23 cellular contexts compared by ENCODE assay signal in the genomic region with DNA sequence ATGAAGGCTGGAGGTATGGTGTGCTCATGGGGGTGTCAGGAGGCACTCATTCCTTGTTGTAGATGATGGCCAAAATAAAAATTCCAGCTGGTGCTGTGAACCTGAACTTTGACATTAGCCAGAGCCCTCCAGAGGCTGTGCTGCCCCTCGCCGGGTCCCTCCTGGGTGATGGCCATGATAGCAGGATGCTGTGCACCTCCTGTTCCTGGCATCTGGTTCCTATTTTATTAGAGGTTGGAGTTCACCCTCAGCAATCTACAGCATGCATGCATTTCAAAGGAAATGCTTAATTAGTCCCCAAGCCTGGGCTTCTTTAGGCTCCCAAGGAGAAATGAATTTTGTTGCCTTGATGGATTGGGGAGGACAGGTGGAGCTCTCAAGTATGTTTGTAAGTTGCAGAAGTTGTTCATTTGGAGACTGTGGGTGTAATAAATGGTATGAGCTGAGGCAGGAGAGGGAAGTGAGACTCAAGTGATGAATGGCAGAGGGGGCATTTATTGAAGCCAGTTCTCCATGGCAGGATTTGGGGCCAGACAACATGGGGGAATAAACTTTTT.
"Had no signal": no experiment of that assay in that cellular context is flagged by ENCODE, and none has a peak within 500 bp of the region (broad histone marks: within the 10 kb centered on the region; RNA-seq: fewer than 3 reads in every experiment).

No MANE protein-coding gene starts in this region.

- H2AFZ ChIP-seq: hepatocyte had no signal

- H3K27ac ChIP-seq: cardiac muscle cell, hepatocyte, left ventricle myocardium inferior, pancreas, thoracic aorta, upper lobe of right lung, WERI-Rb-1 had no signal

- H3K27me3 ChIP-seq: cardiac muscle cell, hepatocyte, pancreas, upper lobe of right lung had no signal

- H3K4me3 ChIP-seq: cardiac muscle cell, hepatocyte, left ventricle myocardium inferior, pancreas, thoracic aorta, upper lobe of right lung had no signal

- H3K4me3 Mint-ChIP-seq: activated CD4-positive, alpha-beta T cell treated with anti-CD3 and anti-CD28 coated beads, Interleukin-2, amount 10 ng/mL, durations not matched to agents 7 days and 5 days; activated CD8-positive, alpha-beta memory T cell treated with anti-CD3 and anti-CD28 coated beads, Interleukin-2, amount 10 ng/mL, durations not matched to agents 7 days and 5 days; activated CD8-positive, alpha-beta T cell treated with anti-CD3 and anti-CD28 coated beads for 36 hours; activated naive CD4-positive, alpha-beta T cell treated with anti-CD3 and anti-CD28 coated beads, Interleukin-2, amount 10 ng/mL, durations not matched to agents 7 days and 5 days; activated naive CD8-positive, alpha-beta T cell treated with anti-CD3 and anti-CD28 coated beads, Interleukin-2, amount 50 U/mL, for 24 hours; immature natural killer cell; mesothelial cell of epicardium; naive thymus-derived CD8-positive, alpha-beta T cell; T-helper 2 cell treated with Interferon-gamma antibody and Interleukin-4, amounts not matched to agents 5 μg/mL and 100 μg/mL, for 36 hours had no signal

- H3K36me3 Mint-ChIP-seq: activated CD8-positive, alpha-beta memory T cell treated with anti-CD3 and anti-CD28 coated beads, Interleukin-2, amount 10 ng/mL, durations not matched to agents 7 days and 5 days; activated naive CD4-positive, alpha-beta T cell treated with anti-CD3 and anti-CD28 coated beads, Interleukin-2, amount 10 ng/mL, durations not matched to agents 7 days and 5 days; immature natural killer cell; naive thymus-derived CD8-positive, alpha-beta T cell had no signal

- H3K4me2 ChIP-seq: hepatocyte had no signal

- H3K4me1 ChIP-seq: pancreas, upper lobe of right lung had no signal

- H3K4me1 Mint-ChIP-seq: activated CD4-positive, alpha-beta T cell treated with anti-CD3 and anti-CD28 coated beads, Interleukin-2, amount 10 ng/mL, durations not matched to agents 7 days and 5 days; activated CD8-positive, alpha-beta memory T cell treated with anti-CD3 and anti-CD28 coated beads, Interleukin-2, amount 10 ng/mL, durations not matched to agents 7 days and 5 days; activated naive CD4-positive, alpha-beta T cell treated with anti-CD3 and anti-CD28 coated beads, Interleukin-2, amount 10 ng/mL, durations not matched to agents 7 days and 5 days; activated naive CD8-positive, alpha-beta T cell treated with anti-CD3 and anti-CD28 coated beads, Interleukin-2, amount 50 U/mL, for 24 hours; immature natural killer cell had no signal

- H3K9me3 Mint-ChIP-seq: activated CD4-positive, alpha-beta T cell treated with anti-CD3 and anti-CD28 coated beads, Interleukin-2, amount 10 ng/mL, durations not matched to agents 7 days and 5 days; activated CD8-positive, alpha-beta T cell treated with anti-CD3 and anti-CD28 coated beads for 36 hours; activated naive CD4-positive, alpha-beta T cell treated with anti-CD3 and anti-CD28 coated beads, Interleukin-2, amount 10 ng/mL, durations not matched to agents 7 days and 5 days; activated naive CD8-positive, alpha-beta T cell treated with anti-CD3 and anti-CD28 coated beads, Interleukin-2, amount 50 U/mL, for 24 hours; immature natural killer cell; mesothelial cell of epicardium; naive thymus-derived CD8-positive, alpha-beta T cell; T-helper 2 cell treated with Interferon-gamma antibody and Interleukin-4, amounts not matched to agents 5 μg/mL and 100 μg/mL, for 36 hours had no signal

- DNase-seq: activated CD4-positive, alpha-beta T cell treated with anti-CD3 and anti-CD28 coated beads, Interleukin-2, amount 10 ng/mL, durations not matched to agents 7 days and 5 days; activated CD4-positive, CD25-positive, alpha-beta regulatory T cell treated with anti-CD3 and anti-CD28 coated beads, Interleukin-2, amount 50 U/mL, for 72 hours; activated CD8-positive, alpha-beta memory T cell treated with anti-CD3 and anti-CD28 coated beads, Interleukin-2, amount 10 ng/mL, durations not matched to agents 7 days and 5 days; activated CD8-positive, alpha-beta T cell treated with anti-CD3 and anti-CD28 coated beads for 36 hours; activated effector memory CD4-positive, alpha-beta T cell treated with anti-CD3 and anti-CD28 coated beads, Interleukin-2, amount 50 U/mL, for 16 hours; activated naive CD4-positive, alpha-beta T cell treated with anti-CD3 and anti-CD28 coated beads, Interleukin-2, amount 10 ng/mL, durations not matched to agents 7 days and 5 days; activated naive CD8-positive, alpha-beta T cell treated with anti-CD3 and anti-CD28 coated beads, Interleukin-2, amount 50 U/mL, for 24 hours; activated T-cell treated with anti-CD3 and anti-CD28 coated beads for 4 hours; immature natural killer cell; kidney glomerular epithelial cell; left ventricle myocardium inferior; naive thymus-derived CD8-positive, alpha-beta T cell; pancreas; right cardiac atrium; stimulated activated CD4-positive, alpha-beta T cell treated with anti-CD3 and anti-CD28 coated beads, Interleukin-4, amount 100 ng/mL, for 24 hours; stimulated activated naive CD4-positive, alpha-beta T cell treated with Interleukin-2 at 50 U/mL for 16 hours; upper lobe of right lung; WERI-Rb-1 had no signal

- H3K27me3 Mint-ChIP-seq: activated CD4-positive, alpha-beta T cell treated with anti-CD3 and anti-CD28 coated beads, Interleukin-2, amount 10 ng/mL, durations not matched to agents 7 days and 5 days; activated CD8-positive, alpha-beta T cell treated with anti-CD3 and anti-CD28 coated beads for 36 hours; activated naive CD8-positive, alpha-beta T cell treated with anti-CD3 and anti-CD28 coated beads, Interleukin-2, amount 50 U/mL, for 24 hours had no signal

- H3K36me3 ChIP-seq: cardiac muscle cell, left ventricle myocardium inferior, pancreas, thoracic aorta, upper lobe of right lung, WERI-Rb-1 had no signal

- H3K9me3 ChIP-seq: left ventricle myocardium inferior, pancreas, thoracic aorta, upper lobe of right lung had no signal

- H3K79me2 ChIP-seq: hepatocyte had no signal

- H3K27ac Mint-ChIP-seq: activated CD4-positive, alpha-beta T cell treated with anti-CD3 and anti-CD28 coated beads, Interleukin-2, amount 10 ng/mL, durations not matched to agents 7 days and 5 days; activated CD8-positive, alpha-beta memory T cell treated with anti-CD3 and anti-CD28 coated beads, Interleukin-2, amount 10 ng/mL, durations not matched to agents 7 days and 5 days; activated CD8-positive, alpha-beta T cell treated with anti-CD3 and anti-CD28 coated beads for 36 hours; activated naive CD4-positive, alpha-beta T cell treated with anti-CD3 and anti-CD28 coated beads, Interleukin-2, amount 10 ng/mL, durations not matched to agents 7 days and 5 days; activated naive CD8-positive, alpha-beta T cell treated with anti-CD3 and anti-CD28 coated beads, Interleukin-2, amount 50 U/mL, for 24 hours; immature natural killer cell; naive thymus-derived CD8-positive, alpha-beta T cell; T-helper 2 cell treated with Interferon-gamma antibody and Interleukin-4, amounts not matched to agents 5 μg/mL and 100 μg/mL, for 36 hours had no signal
